In genomic region chr3:195989921-195990840, GRCh38 we compare ENCODE assay signal across 8 cellular contexts.
A peak's percentile ranks its signal among the peaks of the same experiment; 100 is the strongest.
DNase-seq lines count a peak whose midpoint lies in the region; ATAC-seq and TF ChIP-seq lines count a peak whose summit lies in the region.
"Not testable (repeated sequence)": the region's sequence is repeated elsewhere in the genome, so short reads cannot be mapped to it uniquely, and the experiment has no call there.

No MANE protein-coding gene starts in this region.

- not testable (repeated sequence) for H3K79me2 ChIP-seq in mesendoderm (ENCODE audit: control insufficient read depth, insufficient read depth, low read length)

- H2AK5ac ChIP-seq in mesendoderm (ENCODE audit: low read length): not testable (repeated sequence)

- not testable (repeated sequence) for H3K79me1 ChIP-seq in mesendoderm (ENCODE audit: low read length)

- H2BK15ac ChIP-seq in mesendoderm (replicated peaks; ENCODE audit: low read depth): not testable (repeated sequence)

- ATAC-seq in GM19025 (IDR thresholded peaks at IDR 0.05; ENCODE audit: low read depth, unreplicated experiment) (peak; percentile 87), HG03025 (IDR thresholded peaks at IDR 0.05; ENCODE audit: low FRiP score, unreplicated experiment) (peak; percentile 84)

- H4K8ac ChIP-seq in mesendoderm (ENCODE audit: low read depth, low read length): not testable (repeated sequence)

- H3K9ac ChIP-seq in mesendoderm (ENCODE audit: low read length): peak overlapping the region; percentile 65

- not testable (repeated sequence) for H2BK5ac ChIP-seq in mesendoderm (ENCODE audit: low read length)

- H3K23ac ChIP-seq in mesendoderm (ENCODE audit: low read length): not testable (repeated sequence)

- peak overlapping the region; percentile 70 for H3K56ac ChIP-seq in mesendoderm (ENCODE audit: low read length)

- intact Hi-C loops in esophagus muscularis mucosa (cut with DNase I): not testable (repeated sequence)

- not testable (repeated sequence) for H3K9me3 ChIP-seq in Peyer's patch, esophagus muscularis mucosa

- H3K27ac ChIP-seq in Peyer's patch (peak overlapping the region; percentile 84 to 95 (median 88)), esophagus muscularis mucosa (replicated peaks in 1 of 4) (peak overlapping the region; percentile 79 to 88 (median 86))
- H3K27ac ChIP-seq in mesendoderm (ENCODE audit: low read depth, low read length): not testable (repeated sequence)

- H4K5ac ChIP-seq in mesendoderm (ENCODE audit: low read length): not testable (repeated sequence)

- H3K27me3 ChIP-seq in Peyer's patch; esophagus muscularis mucosa; mesendoderm (ENCODE audit: insufficient read depth, low read length, poor library complexity): not testable (repeated sequence)

- H3K4me3 ChIP-seq in Peyer's patch (peak overlapping the region; percentile 68 to 93 (median 81)), esophagus muscularis mucosa (peak overlapping the region; percentile 70 to 79 (median 74))
- not testable (repeated sequence) for H3K4me3 ChIP-seq in mesendoderm (ENCODE audit: low read length)

- not testable (repeated sequence) for H3K4ac ChIP-seq in mesendoderm (ENCODE audit: low read depth, low read length)

- not testable (repeated sequence) for H3K4me1 ChIP-seq in Peyer's patch; mesendoderm (ENCODE audit: control insufficient read depth, low read depth, low read length)
- H3K4me1 ChIP-seq in esophagus muscularis mucosa: peaks cover 0 to 11% (median 8%) of the 10 kb centered on the region in 4 donors

- DNase-seq in AG08395 (ENCODE audit: low spot score): peak; percentile 14
- DNase-seq in Peyer's patch: peak; percentile 85 to 92 (median 92)
- DNase-seq in activated T-helper 1 cell treated with anti-CD3 and anti-CD28 coated beads, Interleukin-2, amount 50 U/mL, for 16 hours (ENCODE audit: low read depth in 1 of 2, low spot score in 1 of 2): peak; percentile 75 to 93
- not testable (repeated sequence) for DNase-seq in esophagus muscularis mucosa (ENCODE audit: extremely low spot score)
- DNase-seq in mesendoderm: peak; percentile 91
- DNase-seq in stimulated activated CD4-positive, alpha-beta T cell treated with anti-CD3 and anti-CD28 coated beads, Interleukin-2, amount 100 ng/mL, for 4 hours (ENCODE audit: low read depth): peak; percentile 94

- H2BK120ac ChIP-seq in mesendoderm (ENCODE audit: low read depth, low read length): not testable (repeated sequence)

- not testable (repeated sequence) for TF ChIP-seq EP300 in esophagus muscularis mucosa (IDR thresholded peaks at IDR 0.05)

- 2% methylated on average over 28 of the region's 107 CpGs for WGBS in esophagus muscularis mucosa
- WGBS in mesendoderm (ENCODE audit: extremely low coverage, insufficient coverage, low lambda C conversion rate): no CpG with 5 or more reads among the region's 107 CpGs

- H3K36me3 ChIP-seq in Peyer's patch; esophagus muscularis mucosa; mesendoderm (ENCODE audit: control insufficient read depth, insufficient read depth, low read length): not testable (repeated sequence)

- not testable (repeated sequence) for H3K4me2 ChIP-seq in mesendoderm (ENCODE audit: low read length)

- TF ChIP-seq CTCF in Peyer's patch (IDR thresholded peaks at IDR 0.05) (peak in 2 of 6 experiments; percentile 18 to 33), esophagus muscularis mucosa (IDR thresholded peaks at IDR 0.05) (peak in 1 of 3 experiments; percentile 20)

- not testable (repeated sequence) for H3K18ac ChIP-seq in mesendoderm (ENCODE audit: low read length)

- TF ChIP-seq POLR2A in Peyer's patch (IDR thresholded peaks at IDR 0.05): peak in 1 of 2 donors; percentile 69
- TF ChIP-seq POLR2A in esophagus muscularis mucosa (IDR thresholded peaks at IDR 0.05; ENCODE audit: low read depth): peak; percentile 41
